Comparison of ENCODE assay signal across 12 cellular contexts in genomic region chr1:217586586-217586985, GRCh38. TPM values are rescaled to one million over a fixed set of nuclear protein-coding genes. Genes with fewer than 3 reads are reported as not detected.
"Had no signal": no experiment of that assay in that cellular context is flagged by ENCODE, and none has a peak within 500 bp of the region (broad histone marks: within the 10 kb centered on the region; RNA-seq: fewer than 3 reads in every experiment).

No MANE protein-coding gene starts in this region.

- ATAC-seq: activated T-helper 17 cell treated with anti-CD3 and anti-CD28 coated beads, Interleukin-2, amount 50 U/mL, for 72 hours; esophagus mucosa; gastrocnemius medialis; heart right ventricle; stimulated activated effector memory CD8-positive, alpha-beta T cell treated with anti-CD3 and anti-CD28 coated beads, Interleukin-12 subunit alpha, Interleukin-12 subunit beta, amount 100 ng/mL, for 72 hours had no signal

- H3K4me3 ChIP-seq: gastrocnemius medialis, heart right ventricle, neural progenitor cell had no signal

- DNase-seq: activated CD4-positive, alpha-beta T cell treated with anti-CD3 and anti-CD28 coated beads for 1 hour; activated CD4-positive, alpha-beta T cell treated with anti-CD3 and anti-CD28 coated beads, Interleukin-2, amount 50 U/mL, for 4 hours; activated naive CD4-positive, alpha-beta T cell treated with Interleukin-2 at 50 U/mL for 16 hours; gastrocnemius medialis; heart right ventricle; stimulated activated CD4-positive, alpha-beta T cell treated with anti-CD3 and anti-CD28 coated beads, Interleukin-12 subunit alpha, Interleukin-12 subunit beta, amount 100 ng/mL, for 4 hours; T-helper 1 cell had no signal

RNA-seq across cellular contexts. Expression of gene SPATA17, which starts 44.6 kb away (rescaled TPM):
- total RNA-seq: activated T-helper 17 cell treated with anti-CD3 and anti-CD28 coated beads, Interleukin-2, amount 50 U/mL, for 72 hours; lung microvascular endothelial cell had no signal
